Comparison of ENCODE assay signal across 18 cellular contexts in the genomic region with DNA sequence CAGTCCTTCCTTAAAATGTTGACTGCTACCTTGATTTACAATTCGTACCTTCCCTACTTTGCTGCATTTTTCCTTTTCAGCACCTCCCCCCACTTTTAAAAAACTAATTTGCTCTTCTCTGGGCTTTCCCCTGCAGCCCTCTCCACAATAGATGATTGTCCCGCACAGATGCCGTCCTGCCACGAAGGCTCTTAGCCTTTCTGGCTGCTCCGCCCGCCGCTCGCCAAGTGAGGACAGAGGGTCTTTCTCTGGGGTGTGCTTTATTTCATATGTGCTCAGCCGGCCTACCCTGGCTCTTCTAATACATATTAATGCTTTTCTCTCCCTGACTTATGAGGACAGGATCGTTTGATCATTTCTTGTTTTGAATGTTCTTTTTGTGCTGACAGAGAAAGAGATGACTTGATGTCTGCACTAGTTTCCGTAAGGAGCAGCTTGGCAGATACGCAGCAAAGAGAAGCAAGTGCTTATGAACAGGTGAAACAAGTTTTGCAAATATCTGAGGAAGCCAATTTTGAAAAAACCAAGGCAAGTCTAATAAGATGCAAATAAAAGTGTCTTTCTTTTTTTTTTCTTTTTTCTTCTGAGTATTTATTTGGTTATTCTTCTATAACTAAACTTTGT.
DNase-seq lines count a peak whose midpoint lies in the region; ATAC-seq and TF ChIP-seq lines count a peak whose summit lies in the region.
"Had no signal": no experiment of that assay in that cellular context is flagged by ENCODE, and none has a peak within 500 bp of the region (broad histone marks: within the 10 kb centered on the region; RNA-seq: fewer than 3 reads in every experiment).

No MANE protein-coding gene starts in this region.

- no peak for TF ChIP-seq CTCF in WTC11 (IDR thresholded peaks at IDR 0.05)

- peak overlapping the region; percentile 37 for H3K4me3 ChIP-seq in neuron (ENCODE audit: low read length)
- H3K4me3 ChIP-seq: A549, heart left ventricle had no signal

- POLR2A ChIA-PET in WTC11 (lab: Charles Lee), result no interaction called here

- no peaks in the 10 kb centered on the region for H3K9me3 ChIP-seq in neuron (ENCODE audit: low read length)
- H3K9me3 ChIP-seq: A549, heart left ventricle had no signal

- H3K4me1 ChIP-seq in neuron (ENCODE audit: insufficient read depth, low read length), result peaks cover 21% of the 10 kb centered on the region
- H3K4me1 ChIP-seq: A549 had no signal

- peaks cover 5% of the 10 kb centered on the region for H3K9me3 Mint-ChIP-seq in WTC11
- H3K9me3 Mint-ChIP-seq: natural killer cell treated with Interleukin-12 subunit alpha and Interleukin-12 subunit beta and Interleukin-15 and Interleukin-18, amount 100 ng/mL, for 72 hours; stimulated activated naive B cell treated with anti-CD40 and anti-IgM and Interleukin-4, amounts not matched to agents 10 μg/mL and 1 μg/mL and 100 μg/mL, for 72 hours had no signal

- intact Hi-C loops in head of caudate nucleus (cut with DNase I), result loop anchor here (2.0 kb wide), 1 partner anchor 62 kb away; the partner anchor contains the start of gene CEP170

- peak; percentile 91 for ATAC-seq in WTC11
- no peak for ATAC-seq in GM21737 (IDR thresholded peaks at IDR 0.05; ENCODE audit: unreplicated experiment)
- no peak for ATAC-seq in HG03354 (IDR thresholded peaks at IDR 0.05; ENCODE audit: poor library complexity, severe bottlenecking, unreplicated experiment)
- ATAC-seq: A549; heart left ventricle; HepG2; natural killer cell treated with Interleukin-12 subunit alpha and Interleukin-12 subunit beta and Interleukin-15 and Interleukin-18, amount 100 ng/mL, for 72 hours; stimulated activated naive B cell treated with anti-CD40 and anti-IgM and Interleukin-4, amounts not matched to agents 10 μg/mL and 1 μg/mL and 100 μg/mL, for 72 hours had no signal

- CTCF ChIA-PET in WTC11 (lab: Charles Lee), result no interaction called here

- DNase-seq in COLO829 (ENCODE audit: low spot score) (peak; percentile 84), WTC11 (ENCODE audit: low spot score) (peak; percentile 39), head of caudate nucleus (peak; percentile 70 to 93 (median 87)), COLO668 (lab: John Stamatoyannopoulos, UW; ENCODE audit: unreplicated experiment) (no peak), CD1c-positive myeloid dendritic cell (ENCODE audit: extremely low spot score) (no peak)
- DNase-seq: activated gamma-delta T cell treated with Interleukin-2 at 50 U/mL for 16 hours; GF-D8; heart left ventricle; left ventricle myocardium superior; NCI-H1048; NCI-H446; stimulated activated naive B cell treated with anti-CD40 and anti-IgM and Interleukin-4, amounts not matched to agents 10 μg/mL and 1 μg/mL and 100 μg/mL, for 72 hours had no signal

- peak overlapping the region; percentile 48 for H3K4me3 Mint-ChIP-seq in WTC11
- H3K4me3 Mint-ChIP-seq: natural killer cell treated with Interleukin-12 subunit alpha and Interleukin-12 subunit beta and Interleukin-15 and Interleukin-18, amount 100 ng/mL, for 72 hours; stimulated activated naive B cell treated with anti-CD40 and anti-IgM and Interleukin-4, amounts not matched to agents 10 μg/mL and 1 μg/mL and 100 μg/mL, for 72 hours had no signal

- H3K4me1 Mint-ChIP-seq in WTC11, result peaks cover 33% of the 10 kb centered on the region

- peaks cover 9% of the 10 kb centered on the region for H3K36me3 ChIP-seq in neuron (ENCODE audit: insufficient read depth, low read length)

- no peaks in the 10 kb centered on the region for H3K27me3 Mint-ChIP-seq in WTC11 (ENCODE audit: low read depth)
- H3K27me3 Mint-ChIP-seq: natural killer cell treated with Interleukin-12 subunit alpha and Interleukin-12 subunit beta and Interleukin-15 and Interleukin-18, amount 100 ng/mL, for 72 hours; stimulated activated naive B cell treated with anti-CD40 and anti-IgM and Interleukin-4, amounts not matched to agents 10 μg/mL and 1 μg/mL and 100 μg/mL, for 72 hours had no signal

- H3K27me3 ChIP-seq in neuron (ENCODE audit: insufficient read depth, low read length), result no peaks in the 10 kb centered on the region
- H3K27me3 ChIP-seq: heart left ventricle had no signal

- peaks cover 5% of the 10 kb centered on the region for H3K36me3 Mint-ChIP-seq in WTC11

- peak overlapping the region; percentile 75 for H3K27ac Mint-ChIP-seq in WTC11
- H3K27ac Mint-ChIP-seq: natural killer cell treated with Interleukin-12 subunit alpha and Interleukin-12 subunit beta and Interleukin-15 and Interleukin-18, amount 100 ng/mL, for 72 hours; stimulated activated naive B cell treated with anti-CD40 and anti-IgM and Interleukin-4, amounts not matched to agents 10 μg/mL and 1 μg/mL and 100 μg/mL, for 72 hours had no signal

- peak overlapping the region; percentile 48 for H2AFZ ChIP-seq in neuron (ENCODE audit: low read depth, low read length)

TF ChIP-seq in WTC11, 78 proteins besides CTCF, POLR2A, EP300 and RAD21:
- no peak for TF ChIP-seq ZNF219 (CRISPR knock-in tag; IDR thresholded peaks at IDR 0.05; ENCODE audit: borderline replicate concordance)
- no peak for TF ChIP-seq NR1H2 (CRISPR knock-in tag; IDR thresholded peaks at IDR 0.05)
- TF ChIP-seq, protein P1, sequence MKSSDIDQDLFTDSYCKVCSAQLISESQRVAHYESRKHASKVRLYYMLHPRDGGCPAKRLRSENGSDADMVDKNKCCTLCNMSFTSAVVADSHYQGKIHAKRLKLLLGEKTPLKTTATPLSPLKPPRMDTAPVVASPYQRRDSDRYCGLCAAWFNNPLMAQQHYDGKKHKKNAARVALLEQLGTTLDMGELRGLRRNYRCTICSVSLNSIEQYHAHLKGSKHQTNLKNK (CRISPR knock-in tag; IDR thresholded peaks at IDR 0.05), result no peak
- TF ChIP-seq, protein P2, sequence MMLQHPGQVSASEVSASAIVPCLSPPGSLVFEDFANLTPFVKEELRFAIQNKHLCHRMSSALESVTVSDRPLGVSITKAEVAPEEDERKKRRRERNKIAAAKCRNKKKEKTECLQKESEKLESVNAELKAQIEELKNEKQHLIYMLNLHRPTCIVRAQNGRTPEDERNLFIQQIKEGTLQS (CRISPR knock-in tag; conservative IDR thresholded peaks at IDR 0.05), result no peak
- TF ChIP-seq ZNF671 (CRISPR knock-in tag; IDR thresholded peaks at IDR 0.05), result no peak
- no peak for TF ChIP-seq TCF7 (CRISPR knock-in tag; IDR thresholded peaks at IDR 0.05; ENCODE audit: low read depth)

Comparison
In these comparisons a context has a peak if more than half of its experiments do, and no peak if none do; other contexts are left out.
1. DNase-seq: peak in COLO829 (single experiment), WTC11 (single experiment) and head of caudate nucleus (42 of 42); none in COLO668 (single experiment) and CD1c-positive myeloid dendritic cell (single experiment).